In the genomic region with DNA sequence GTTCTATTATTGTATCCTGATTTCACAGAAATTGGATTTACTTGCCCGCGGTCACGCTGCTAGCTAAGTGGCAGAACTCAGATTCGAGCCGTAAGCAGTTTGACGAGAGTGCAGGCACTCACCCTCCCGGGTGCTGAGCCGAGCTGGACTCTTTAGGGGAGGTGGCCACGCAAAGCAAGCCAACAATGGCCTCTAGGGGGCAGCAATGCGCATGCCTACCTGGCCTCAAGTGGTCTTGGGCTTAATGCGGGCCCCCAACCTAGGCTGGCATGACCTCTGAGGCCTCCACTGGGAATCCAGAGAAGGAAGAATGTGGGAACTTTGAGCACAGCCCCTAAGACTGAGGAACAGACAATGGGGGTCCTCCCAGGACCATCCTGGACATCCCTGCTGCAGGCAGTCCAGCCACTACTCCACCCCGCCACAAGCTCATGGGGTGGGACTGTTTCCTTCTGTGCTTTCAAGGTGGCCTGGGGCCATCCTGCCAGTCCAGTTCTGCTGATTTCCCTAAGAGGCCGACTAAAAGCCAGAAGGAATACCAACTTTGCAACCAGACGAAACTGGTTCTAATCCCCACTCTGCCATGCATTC, we compare ENCODE assay signal across 8 cellular contexts.
DNase-seq lines count a peak whose midpoint lies in the region; ATAC-seq and TF ChIP-seq lines count a peak whose summit lies in the region.

No MANE protein-coding gene starts in this region.

- no peak for ATAC-seq in lung (ENCODE audit: insufficient read depth, low FRiP score)
- ATAC-seq in GM21576 (IDR thresholded peaks at IDR 0.05; ENCODE audit: unreplicated experiment): no peak
- ATAC-seq in GM21447 (IDR thresholded peaks at IDR 0.05; ENCODE audit: unreplicated experiment): no peak

- H3K36me3 ChIP-seq in A673 (ENCODE audit: insufficient read depth, low read length, poor library complexity, severe bottlenecking): no peaks in the 10 kb centered on the region
- no peaks in the 10 kb centered on the region for H3K36me3 ChIP-seq in WERI-Rb-1
- H3K36me3 ChIP-seq in lung (ENCODE audit: control insufficient read depth in 2 of 2, insufficient read depth in 2 of 2, low read length in 2 of 2): peaks cover 0 to 11% of the 10 kb centered on the region in 2 donors

- POLR2A ChIA-PET in A673 (lab: Charles Lee; ENCODE audit: low non-redundant PET): no interaction called here

- H3K4me3 ChIP-seq in A673 (ENCODE audit: low read depth, low read length, poor library complexity, severe bottlenecking) (no peak overlapping the region), WERI-Rb-1 (ENCODE audit: low read depth, low read length) (no peak overlapping the region), lung (no peak overlapping the region)

- TF ChIP-seq CTCF in A673 (conservative IDR thresholded peaks at IDR 0.05; ENCODE audit: low read depth, low read length): peak; percentile 53
- TF ChIP-seq CTCF in WERI-Rb-1 (IDR thresholded peaks at IDR 0.05; ENCODE audit: low read depth, low read length): peak; percentile 91
- peak; percentile 32 for TF ChIP-seq CTCF in lung (IDR thresholded peaks at IDR 0.05; ENCODE audit: control extremely low read depth, extremely low read depth)

- H3K27me3 ChIP-seq in A673 (replicated peaks; ENCODE audit: insufficient read depth, low read depth, low read length, poor library complexity) (no peaks in the 10 kb centered on the region), WERI-Rb-1 (ENCODE audit: insufficient read depth, low read depth, severe bottlenecking) (no peaks in the 10 kb centered on the region), lung (ENCODE audit: control insufficient read depth, insufficient read depth) (no peaks in the 10 kb centered on the region)

- DNase-seq in A673 (ENCODE audit: low spot score) (peak; percentile 9), H4 (ENCODE audit: low spot score) (peak; percentile 24), WERI-Rb-1 (peak; percentile 60), lung (ENCODE audit: low spot score) (peak; percentile 51)
- DNase-seq in central memory CD4-positive, alpha-beta T cell: peak; percentile 32
- DNase-seq in stimulated activated CD8-positive, alpha-beta memory T cell treated with anti-CD3 and anti-CD28 coated beads, Interleukin-15, amount 100 ng/mL, for 48 hours (ENCODE audit: low read depth in 2 of 2): peak; percentile 13 to 20

- CTCF ChIA-PET in A673 (lab: Charles Lee): no interaction called here

- no peaks in the 10 kb centered on the region for H3K9me3 ChIP-seq in A673 (ENCODE audit: low read depth, low read length, poor library complexity, severe bottlenecking)
- no peaks in the 10 kb centered on the region for H3K9me3 ChIP-seq in WERI-Rb-1 (ENCODE audit: severe bottlenecking)
- H3K9me3 ChIP-seq in lung (ENCODE audit: control insufficient read depth in 2 of 2, insufficient read depth in 1 of 2, low read length in 1 of 2): no peaks in the 10 kb centered on the region

- BruUV-seq in A673 (replicated peaks; lab: Mats Ljungman, UMichigan): no TSS peak

- H3K4me1 ChIP-seq in A673 (ENCODE audit: insufficient read depth, low read length, poor library complexity, severe bottlenecking) (no peaks in the 10 kb centered on the region), lung (ENCODE audit: control insufficient read depth in 2 of 2, insufficient read depth in 2 of 2, low read length in 2 of 2) (no peaks in the 10 kb centered on the region)

- whole genome bisulfite sequencing in lung, 2 donors: 53 to 57% methylated on average over 14 of the region's 14 CpGs

- H3K27ac ChIP-seq in A673 (ENCODE audit: low read depth, low read length, poor library complexity, severe bottlenecking) (no peak overlapping the region), WERI-Rb-1 (no peak overlapping the region), lung (ENCODE audit: low read depth in 1 of 2, low read length in 1 of 2) (no peak overlapping the region)

- intact Hi-C loops in A673 (cut with micrococcal nuclease; ENCODE audit: unreplicated experiment): no loop called here

Comparison
In these comparisons a context has a peak if more than half of its experiments do, and no peak if none do; other contexts are left out.
1. DNase-seq: peak in every context shown above with its lines; median percentile 60 in WERI-Rb-1; 51 in lung; 32 in central memory CD4-positive, alpha-beta T cell; 24 in H4; 16 in stimulated activated CD8-positive, alpha-beta memory T cell treated with anti-CD3 and anti-CD28 coated beads, Interleukin-15, amount 100 ng/mL, for 48 hours; 9 in A673.
2. CTCF ChIP-seq: peak in every context shown above with its lines; median percentile 91 in WERI-Rb-1; 53 in A673; 32 in lung.